In the genomic region with DNA sequence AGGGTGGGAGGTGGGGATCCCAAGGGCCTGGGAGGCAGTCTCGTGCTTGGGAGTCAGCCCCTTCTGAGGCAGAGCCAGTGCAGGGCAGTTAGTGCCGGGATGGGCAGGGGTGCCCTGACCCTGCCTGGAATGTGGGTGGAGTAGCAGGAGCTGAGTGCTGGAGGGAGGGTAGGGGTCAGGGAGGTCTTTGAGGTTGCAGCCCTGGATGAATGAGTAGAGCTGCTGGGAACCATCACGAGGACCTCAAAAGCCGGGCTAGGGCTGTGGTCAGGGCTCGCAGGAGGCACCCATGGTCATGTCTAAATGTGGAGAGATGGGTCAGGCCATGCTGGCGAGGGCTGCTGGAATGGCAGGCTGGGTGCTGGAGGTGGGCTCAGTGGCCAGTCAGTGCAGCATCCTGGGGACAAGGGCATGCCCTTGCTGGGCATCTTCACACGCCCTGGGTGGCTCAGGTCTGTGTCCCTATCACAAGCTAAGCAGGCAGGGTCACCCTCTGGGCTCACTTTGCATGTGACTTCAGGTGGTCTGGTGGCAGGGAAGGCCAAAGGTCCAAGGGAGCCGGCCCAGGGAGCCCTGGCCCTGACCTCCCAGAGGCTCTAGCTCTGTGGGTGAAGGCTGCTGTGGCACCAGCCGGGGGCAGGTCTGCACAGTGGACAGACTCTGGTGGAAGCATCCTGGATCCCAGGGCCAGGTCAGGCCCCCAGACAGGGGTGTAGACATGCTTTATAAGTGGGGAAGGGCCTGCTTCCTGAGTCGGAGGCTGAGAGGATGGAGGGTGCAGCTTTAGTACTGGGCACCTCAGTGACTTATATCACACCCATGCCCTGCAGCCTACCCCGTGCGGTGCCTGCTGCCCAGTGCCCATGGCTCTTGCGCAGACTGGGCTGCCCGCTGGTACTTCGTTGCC, we compare ENCODE assay signal across 17 cellular contexts. TPM values are rescaled to one million over a fixed set of nuclear protein-coding genes. Genes with fewer than 3 reads are reported as not detected.
A peak's percentile ranks its signal among the peaks of the same experiment; 100 is the strongest.
DNase-seq lines count a peak whose midpoint lies in the region; ATAC-seq and TF ChIP-seq lines count a peak whose summit lies in the region.
"Had no signal": no experiment of that assay in that cellular context is flagged by ENCODE, and none has a peak within 500 bp of the region (broad histone marks: within the 10 kb centered on the region; RNA-seq: fewer than 3 reads in every experiment).

No MANE protein-coding gene starts in this region.

- H3K36me3 Mint-ChIP-seq in activated T-helper 1 cell treated with anti-CD3 and anti-CD28 coated beads, Interleukin-12 subunit alpha, Interleukin-12 subunit beta, Interleukin-2, Interleukin-4 antibody, amounts not matched to agents 30 ng/mL and 10 ng/mL and 1 ng/mL, durations not matched to agents 14 hours and 24 hours and 36 hours (ENCODE audit: low read depth) = no peaks in the 10 kb centered on the region

- no peaks in the 10 kb centered on the region for H3K27me3 ChIP-seq in right atrium auricular region
- H3K27me3 ChIP-seq: Peyer's patch, SJSA1 had no signal

- no peak overlapping the region for H3K4me3 ChIP-seq in right atrium auricular region
- H3K4me3 ChIP-seq: A549, GM23248, Peyer's patch, SJSA1 had no signal

- no peak for ATAC-seq in left ventricle myocardium superior
- ATAC-seq in GM21390 (IDR thresholded peaks at IDR 0.05; ENCODE audit: unreplicated experiment) = no peak
- ATAC-seq: HCT116 had no signal

- no peak overlapping the region for H3K27ac Mint-ChIP-seq in activated T-helper 1 cell treated with anti-CD3 and anti-CD28 coated beads, Interleukin-12 subunit alpha, Interleukin-12 subunit beta, Interleukin-2, Interleukin-4 antibody, amounts not matched to agents 30 ng/mL and 10 ng/mL and 1 ng/mL, durations not matched to agents 14 hours and 24 hours and 36 hours

- no peaks in the 10 kb centered on the region for H3K4me1 ChIP-seq in right atrium auricular region
- H3K4me1 ChIP-seq: A549, Peyer's patch, SJSA1 had no signal

- H3K4me1 Mint-ChIP-seq in activated T-helper 1 cell treated with anti-CD3 and anti-CD28 coated beads, Interleukin-12 subunit alpha, Interleukin-12 subunit beta, Interleukin-2, Interleukin-4 antibody, amounts not matched to agents 30 ng/mL and 10 ng/mL and 1 ng/mL, durations not matched to agents 14 hours and 24 hours and 36 hours (ENCODE audit: low read depth) = no peaks in the 10 kb centered on the region

- DNase-seq in left ventricle myocardium superior = peak; percentile 21
- no peak for DNase-seq in right atrium auricular region (ENCODE audit: low spot score)
- DNase-seq in islet precursor cell = peak; percentile 54
- DNase-seq in renal cortical epithelial cell (ENCODE audit: low read depth) = peak; percentile 54
- DNase-seq in C1 segment of cervical spinal cord (lab: John Stamatoyannopoulos, UW) = no peak
- no peak for DNase-seq in activated T-helper 1 cell treated with anti-CD3 and anti-CD28 coated beads, Interleukin-12 subunit alpha, Interleukin-12 subunit beta, Interleukin-2, Interleukin-4 antibody, amounts not matched to agents 30 ng/mL and 10 ng/mL and 1 ng/mL, durations not matched to agents 14 hours and 24 hours and 36 hours (ENCODE audit: low spot score)
- DNase-seq: DMS79 treated with DMSO at 0.1 percent for 48 hours, GM23248, KBM-7, NCI-H1105 treated with DMSO at 0.1 percent for 48 hours, NCI-H1694, Peyer's patch had no signal

- peaks cover 1% of the 10 kb centered on the region for H3K27me3 Mint-ChIP-seq in activated T-helper 1 cell treated with anti-CD3 and anti-CD28 coated beads, Interleukin-12 subunit alpha, Interleukin-12 subunit beta, Interleukin-2, Interleukin-4 antibody, amounts not matched to agents 30 ng/mL and 10 ng/mL and 1 ng/mL, durations not matched to agents 14 hours and 24 hours and 36 hours (ENCODE audit: insufficient read depth)

- H3K9me3 Mint-ChIP-seq in activated T-helper 1 cell treated with anti-CD3 and anti-CD28 coated beads, Interleukin-12 subunit alpha, Interleukin-12 subunit beta, Interleukin-2, Interleukin-4 antibody, amounts not matched to agents 30 ng/mL and 10 ng/mL and 1 ng/mL, durations not matched to agents 14 hours and 24 hours and 36 hours = no peaks in the 10 kb centered on the region

- no peaks in the 10 kb centered on the region for H3K9me3 ChIP-seq in right atrium auricular region
- H3K9me3 ChIP-seq: A549, Peyer's patch, SJSA1 had no signal

- intact Hi-C loops in left ventricle myocardium superior (cut with micrococcal nuclease) = no loop called here
- intact Hi-C loops in activated T-helper 1 cell treated with anti-CD3 and anti-CD28 coated beads, Interleukin-12 subunit alpha, Interleukin-12 subunit beta, Interleukin-2, Interleukin-4 antibody, amounts not matched to agents 30 ng/mL and 10 ng/mL and 1 ng/mL, durations not matched to agents 14 hours and 24 hours and 36 hours (cut with micrococcal nuclease) = no loop called here

- no peak overlapping the region for H3K4me3 Mint-ChIP-seq in activated T-helper 1 cell treated with anti-CD3 and anti-CD28 coated beads, Interleukin-12 subunit alpha, Interleukin-12 subunit beta, Interleukin-2, Interleukin-4 antibody, amounts not matched to agents 30 ng/mL and 10 ng/mL and 1 ng/mL, durations not matched to agents 14 hours and 24 hours and 36 hours

- no peak for TF ChIP-seq CTCF in right atrium auricular region (IDR thresholded peaks at IDR 0.05)

- no peak overlapping the region for H3K27ac ChIP-seq in right atrium auricular region
- H3K27ac ChIP-seq: A549, C4-2B, GM23248, Peyer's patch, SJSA1 had no signal

- H3K36me3 ChIP-seq in right atrium auricular region = no peaks in the 10 kb centered on the region
- H3K36me3 ChIP-seq: Peyer's patch, SJSA1 had no signal

RNA-seq across cellular contexts. Expression of a gene that starts 24.5 kb away (rescaled TPM):
- total RNA-seq in left ventricle myocardium superior (3.2 TPM), right atrium auricular region (1 to 10 TPM; 5.1 to 6.7 TPM), renal cortical epithelial cell (21.4 and 164 TPM in 2 replicates)
- 0.39 and 0.96 TPM in 2 replicates for total RNA-seq in activated T-helper 1 cell treated with anti-CD3 and anti-CD28 coated beads, Interleukin-12 subunit alpha, Interleukin-12 subunit beta, Interleukin-2, Interleukin-4 antibody, amounts not matched to agents 30 ng/mL and 10 ng/mL and 1 ng/mL, durations not matched to agents 14 hours and 24 hours and 36 hours

Comparison
In these comparisons a context has a peak if more than half of its experiments do, and no peak if none do; other contexts are left out.
1. DNase-seq: peak in left ventricle myocardium superior (single experiment), islet precursor cell (single experiment) and renal cortical epithelial cell (single experiment); none in right atrium auricular region (single experiment), C1 segment of cervical spinal cord (0 of 14) and activated T-helper 1 cell treated with anti-CD3 and anti-CD28 coated beads, Interleukin-12 subunit alpha, Interleukin-12 subunit beta, Interleukin-2, Interleukin-4 antibody, amounts not matched to agents 30 ng/mL and 10 ng/mL and 1 ng/mL, durations not matched to agents 14 hours and 24 hours and 36 hours (single experiment).